ENCODE assay signal across 21 cellular contexts in genomic region chr4:24372915-24373314, GRCh38.
"Had no signal": no experiment of that assay in that cellular context is flagged by ENCODE, and none has a peak within 500 bp of the region (broad histone marks: within the 10 kb centered on the region; RNA-seq: fewer than 3 reads in every experiment).

No MANE protein-coding gene starts in this region.

- DNase-seq: activated B cell treated with CpG ODN at 0.5 μM for 24 hours; activated CD4-positive, alpha-beta T cell treated with anti-CD3 and anti-CD28 coated beads for 36 hours; activated CD4-positive, alpha-beta T cell treated with anti-CD3 and anti-CD28 coated beads, Interleukin-2, amount 50 U/mL, for 4 hours; activated CD8-positive, alpha-beta memory T cell treated with anti-CD3 and anti-CD28 coated beads for 24 hours; activated CD8-positive, alpha-beta memory T cell treated with anti-CD3 and anti-CD28 coated beads, Interleukin-2, amount 50 U/mL, for 4 hours; activated naive CD4-positive, alpha-beta T cell; activated T-cell treated with anti-CD3 and anti-CD28 coated beads, Interleukin-2, amount 50 U/mL, for 24 hours; adrenal gland; effector CD4-positive, alpha-beta T cell; foreskin keratinocyte; hippocampal formation; kidney glomerular epithelial cell; midbrain; nucleus accumbens; spleen; stimulated activated CD4-positive, alpha-beta T cell treated with anti-CD3 and anti-CD28 coated beads, Interleukin-4, amount 100 ng/mL, for 24 hours; stimulated activated naive CD8-positive, alpha-beta T cell treated with anti-CD3 and anti-CD28 coated beads, Interleukin-15, Interleukin-2, amounts not matched to agents 100 U/mL and 50 U/mL, for 24 hours; T1000 had no signal

- H3K27ac ChIP-seq: adrenal gland, foreskin keratinocyte, parathyroid adenoma, spleen had no signal

- H3K4me1 ChIP-seq: adrenal gland, foreskin keratinocyte, parathyroid adenoma, spleen had no signal

- H2AFZ ChIP-seq: parathyroid adenoma had no signal

- H3K9ac ChIP-seq: parathyroid adenoma had no signal

- H3K27me3 ChIP-seq: adrenal gland, foreskin keratinocyte, spleen, tibial nerve had no signal

- H3K36me3 ChIP-seq: adrenal gland, spleen, tibial nerve had no signal

- H3K9me3 ChIP-seq: adrenal gland, spleen, tibial nerve had no signal

- ATAC-seq: activated CD4-positive, alpha-beta T cell treated with anti-CD3 and anti-CD28 coated beads for 36 hours; activated T-helper 17 cell treated with anti-CD3 and anti-CD28 coated beads, Interleukin-2, amount 50 U/mL, for 72 hours; foreskin keratinocyte; stimulated activated naive CD8-positive, alpha-beta T cell treated with anti-CD3 and anti-CD28 coated beads, Interleukin-15, Interleukin-2, amounts not matched to agents 100 U/mL and 50 U/mL, for 24 hours had no signal

- H3K4me3 ChIP-seq: adrenal gland, spleen, tibial nerve had no signal

- H3K79me2 ChIP-seq: parathyroid adenoma had no signal
